In genomic region chr12:120225200-120225558, GRCh38 we compare ENCODE assay signal across 1 cellular context.
TF ChIP-seq lines count a peak whose summit lies in the region.

No MANE protein-coding gene starts in this region.

TF ChIP-seq in WTC11, 78 proteins besides CTCF, POLR2A, EP300 and RAD21 (continued from another document):
- TF ChIP-seq ZNF532 (CRISPR knock-in tag; IDR thresholded peaks at IDR 0.05; ENCODE audit: borderline replicate concordance) (no peak), ZNF219 (CRISPR knock-in tag; IDR thresholded peaks at IDR 0.05; ENCODE audit: borderline replicate concordance) (no peak), GABPB1 (CRISPR knock-in tag; IDR thresholded peaks at IDR 0.05) (no peak)
